Comparison of ENCODE assay signal across 8 cellular contexts in genomic region chr7:30594540-30595460, GRCh38. TPM values are rescaled to one million over a fixed set of nuclear protein-coding genes. Genes with fewer than 3 reads are reported as not detected.
DNase-seq lines count a peak whose midpoint lies in the region; ATAC-seq and TF ChIP-seq lines count a peak whose summit lies in the region.

TSS of gene GARS1 (plus strand) at chr7:30594878. CDS start at chr7:30594922, 44 bp downstream.

- POLR2A ChIA-PET in activated CD4-positive, alpha-beta T cell treated with anti-CD3 and anti-CD28 coated beads, Interleukin-2, amount 10 ng/mL, durations not matched to agents 7 days and 5 days (lab: Charles Lee): no interaction called here

- no peaks in the 10 kb centered on the region for H3K27me3 Mint-ChIP-seq in activated CD4-positive, alpha-beta T cell treated with anti-CD3 and anti-CD28 coated beads, Interleukin-2, amount 10 ng/mL, durations not matched to agents 7 days and 5 days

- H3K4me1 ChIP-seq in BLaER1 treated with 17β-estradiol and CSF1 and Interleukin-3, amounts not matched to agents 10 nM and 100 nM: peaks cover 17 to 40% (median 28%) of the 10 kb centered on the region in 10 experiments

- peaks cover 19 to 32% (median 27%) of the 10 kb centered on the region in 11 experiments for H3K36me3 ChIP-seq in BLaER1 treated with 17β-estradiol and CSF1 and Interleukin-3, amounts not matched to agents 10 nM and 100 nM

- H3K9me3 ChIP-seq in BLaER1 treated with 17β-estradiol and CSF1 and Interleukin-3, amounts not matched to agents 10 nM and 100 nM (replicated peaks in 1 of 11): no peaks in the 10 kb centered on the region

- peaks cover 28% of the 10 kb centered on the region for H3K36me3 Mint-ChIP-seq in activated CD4-positive, alpha-beta T cell treated with anti-CD3 and anti-CD28 coated beads, Interleukin-2, amount 10 ng/mL, durations not matched to agents 7 days and 5 days (ENCODE audit: low read depth)

- H3K27ac ChIP-seq in BLaER1 treated with 17β-estradiol and CSF1 and Interleukin-3, amounts not matched to agents 10 nM and 100 nM: peak within 1 kb of the TSS; percentile 93 to 99 (median 96)
- peak within 1 kb of the TSS; percentile 93 to 97 for H3K27ac ChIP-seq in coronary artery

- CTCF ChIA-PET in activated CD4-positive, alpha-beta T cell treated with anti-CD3 and anti-CD28 coated beads, Interleukin-2, amount 10 ng/mL, durations not matched to agents 7 days and 5 days (lab: Charles Lee): interaction anchor here (0.8 kb wide), 1 partner anchor 30 kb away, joined by 3 read pairs; no protein-coding TSS in a partner anchor

- peak within 1 kb of the TSS; percentile 85 to 99 (median 93) for H3K4me2 ChIP-seq in BLaER1 treated with 17β-estradiol and CSF1 and Interleukin-3, amounts not matched to agents 10 nM and 100 nM

- no peaks in the 10 kb centered on the region for H3K27me3 ChIP-seq in BLaER1 treated with 17β-estradiol and CSF1 and Interleukin-3, amounts not matched to agents 10 nM and 100 nM

- ATAC-seq in GM19328 (IDR thresholded peaks at IDR 0.05; ENCODE audit: unreplicated experiment) (peak; percentile 96), HG03469 (IDR thresholded peaks at IDR 0.05; ENCODE audit: unreplicated experiment) (peak; percentile 86)

- peak within 1 kb of the TSS; percentile 97 for H3K4me3 Mint-ChIP-seq in activated CD4-positive, alpha-beta T cell treated with anti-CD3 and anti-CD28 coated beads, Interleukin-2, amount 10 ng/mL, durations not matched to agents 7 days and 5 days

- no peak for TF ChIP-seq CTCF in coronary artery (IDR thresholded peaks at IDR 0.05)

- H3K4me3 ChIP-seq in BLaER1 treated with 17β-estradiol and CSF1 and Interleukin-3, amounts not matched to agents 10 nM and 100 nM: peak within 1 kb of the TSS; percentile 84 to 100 (median 94)
- H3K4me3 ChIP-seq in coronary artery: peak within 1 kb of the TSS; percentile 95

- H4K20me1 ChIP-seq in BLaER1 treated with 17β-estradiol and CSF1 and Interleukin-3, amounts not matched to agents 10 nM and 100 nM: peaks cover 29 to 49% (median 44%) of the 10 kb centered on the region in 11 experiments; a peak in 20 of 22 replicates

- H3K9me3 Mint-ChIP-seq in activated CD4-positive, alpha-beta T cell treated with anti-CD3 and anti-CD28 coated beads, Interleukin-2, amount 10 ng/mL, durations not matched to agents 7 days and 5 days: no peaks in the 10 kb centered on the region

- peak within 1 kb of the TSS; percentile 90 to 99 (median 96) for H3K9ac ChIP-seq in BLaER1 treated with 17β-estradiol and CSF1 and Interleukin-3, amounts not matched to agents 10 nM and 100 nM

- peak; percentile 97 for DNase-seq in NCI-H69 (lab: John Stamatoyannopoulos, UW)
- peak; percentile 92 for DNase-seq in activated CD4-positive, alpha-beta T cell treated with anti-CD3 and anti-CD28 coated beads, Interleukin-2, amount 10 ng/mL, durations not matched to agents 7 days and 5 days
- DNase-seq in coronary artery (ENCODE audit: low spot score): peak; percentile 91
- DNase-seq in left kidney (ENCODE audit: low read depth, low spot score): peak; percentile 96
- DNase-seq in stimulated activated CD4-positive, alpha-beta T cell treated with anti-CD3 and anti-CD28 coated beads, Interleukin-1b, Interleukin-23, amount 100 ng/mL, for 48 hours: peak; percentile 89

- peak within 1 kb of the TSS; percentile 99 for H3K27ac Mint-ChIP-seq in activated CD4-positive, alpha-beta T cell treated with anti-CD3 and anti-CD28 coated beads, Interleukin-2, amount 10 ng/mL, durations not matched to agents 7 days and 5 days

- peaks cover 56% of the 10 kb centered on the region for H3K4me1 Mint-ChIP-seq in activated CD4-positive, alpha-beta T cell treated with anti-CD3 and anti-CD28 coated beads, Interleukin-2, amount 10 ng/mL, durations not matched to agents 7 days and 5 days

RNA-seq across cellular contexts. Expression of gene GARS1, which starts in this region (rescaled TPM):
- 100 to 1,000 TPM; 165 to 167 TPM for total RNA-seq in activated CD4-positive, alpha-beta T cell treated with anti-CD3 and anti-CD28 coated beads, Interleukin-2, amount 10 ng/mL, durations not matched to agents 7 days and 5 days

Comparison
In these comparisons a context has a peak if more than half of its experiments do, and no peak if none do; other contexts are left out.
1. Peak in every context shown above with its lines: DNase-seq, ATAC-seq, H3K4me3 ChIP-seq and H3K27ac ChIP-seq.